22 cellular contexts compared by ENCODE assay signal in the genomic region with DNA sequence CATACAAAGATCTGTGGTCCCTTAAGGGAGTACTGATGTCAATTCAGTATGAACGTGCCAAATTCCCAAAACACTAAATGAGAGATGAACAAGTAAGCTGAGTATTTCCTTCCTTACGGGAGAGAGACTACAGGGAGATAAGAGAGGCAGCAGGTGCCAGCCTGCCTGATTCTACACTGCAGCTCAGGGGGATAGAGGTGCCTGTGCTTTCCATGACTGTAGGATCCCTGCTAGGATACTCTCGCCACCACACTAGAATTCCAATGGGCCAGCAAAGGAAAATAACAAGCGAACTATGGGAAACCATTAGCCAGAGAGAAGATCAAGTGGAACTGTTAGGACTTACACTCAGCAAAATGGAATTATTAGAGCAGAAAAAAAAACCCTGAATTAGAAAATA.
"Had no signal": no experiment of that assay in that cellular context is flagged by ENCODE, and none has a peak within 500 bp of the region (broad histone marks: within the 10 kb centered on the region; RNA-seq: fewer than 3 reads in every experiment).

No MANE protein-coding gene starts in this region.

- H3K4me3 ChIP-seq: colonic mucosa, neural progenitor cell, psoas muscle, tibial nerve had no signal

- ATAC-seq: activated CD8-positive, alpha-beta T cell treated with anti-CD3 and anti-CD28 coated beads for 36 hours; activated T-helper 17 cell treated with anti-CD3 and anti-CD28 coated beads, Interleukin-2, amount 50 U/mL, for 72 hours; foreskin keratinocyte; left cardiac atrium; naive thymus-derived CD4-positive, alpha-beta T cell; psoas muscle; right cardiac atrium; stimulated activated naive CD8-positive, alpha-beta T cell treated with anti-CD3 and anti-CD28 coated beads, Interleukin-15, Interleukin-2, amounts not matched to agents 100 U/mL and 50 U/mL, for 24 hours had no signal

- H3K27me3 ChIP-seq: colonic mucosa, foreskin keratinocyte, neural progenitor cell, tibial nerve had no signal

- H3K27ac ChIP-seq: colonic mucosa, foreskin keratinocyte, neural progenitor cell, psoas muscle, tibial nerve had no signal

- H3K9ac ChIP-seq: neural progenitor cell had no signal

- DNase-seq: activated B cell treated with CpG ODN at 0.5 μM for 24 hours; activated CD4-positive, alpha-beta T cell treated with anti-CD3 and anti-CD28 coated beads for 4 hours; activated CD8-positive, alpha-beta T cell treated with anti-CD3 and anti-CD28 coated beads for 36 hours; activated naive CD4-positive, alpha-beta T cell; activated naive CD8-positive, alpha-beta T cell treated with anti-CD3 and anti-CD28 coated beads, Interleukin-2, amount 10 ng/mL, durations not matched to agents 7 days and 5 days; activated T-cell treated with anti-CD3 and anti-CD28 coated beads, Interleukin-2, amount 50 U/mL, for 1 hour; central memory CD4-positive, alpha-beta T cell; colonic mucosa; foreskin keratinocyte; glutamatergic neuron; hippocampal formation; left cardiac atrium; mesendoderm; naive thymus-derived CD4-positive, alpha-beta T cell; psoas muscle; right cardiac atrium; stimulated activated CD4-positive, alpha-beta T cell treated with anti-CD3 and anti-CD28 coated beads, Interleukin-2, amount 100 ng/mL, for 24 hours; stimulated activated naive CD8-positive, alpha-beta T cell treated with anti-CD3 and anti-CD28 coated beads, Interleukin-15, Interleukin-2, amounts not matched to agents 100 U/mL and 50 U/mL, for 24 hours; substantia nigra had no signal

- H3K4me1 ChIP-seq: colonic mucosa, neural progenitor cell, psoas muscle, tibial nerve had no signal

- H3K36me3 ChIP-seq: colonic mucosa, neural progenitor cell, tibial nerve had no signal

- H3K9me3 ChIP-seq: colonic mucosa, psoas muscle, tibial nerve had no signal
